Comparison of ENCODE assay signal across 1 cellular context in the genomic region with DNA sequence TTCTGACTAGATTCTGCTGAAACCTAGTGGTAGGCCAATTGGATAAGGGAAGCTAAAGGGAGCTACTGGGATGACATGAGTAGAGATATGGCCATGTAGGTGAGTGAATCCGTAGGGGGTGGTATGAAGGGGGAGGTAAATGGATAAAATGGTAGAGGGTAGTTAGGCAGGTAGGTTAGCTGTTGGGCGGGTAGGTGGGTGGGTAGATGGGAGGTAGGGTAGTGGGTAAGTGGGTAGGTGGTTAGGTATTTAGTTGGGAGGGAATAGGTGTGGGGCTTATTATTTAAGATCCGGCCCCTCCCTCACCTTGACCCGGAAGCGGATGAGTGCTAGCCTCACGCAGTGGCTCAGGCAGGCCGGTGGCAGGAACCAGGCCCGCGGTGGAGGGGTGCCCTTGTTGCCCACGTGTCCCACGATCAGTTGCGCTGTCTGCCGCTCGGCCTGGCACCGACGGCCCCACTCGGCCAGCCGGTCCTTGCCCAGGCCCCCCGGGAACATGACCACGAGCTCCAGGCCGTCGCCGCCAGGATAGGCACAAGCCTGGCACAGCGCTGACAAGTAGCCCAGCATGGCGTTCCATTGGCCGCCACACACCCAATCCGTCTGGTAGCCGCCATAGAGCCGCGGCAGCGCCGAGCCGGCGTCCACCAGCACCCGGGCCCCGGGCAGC.
A peak's percentile ranks its signal among the peaks of the same experiment; 100 is the strongest.
TF ChIP-seq lines count a peak whose summit lies in the region.

No MANE protein-coding gene starts in this region.

TF ChIP-seq in HepG2, 621 proteins besides CTCF, POLR2A, EP300 and RAD21 (continued from another document):
- TF ChIP-seq, protein P1, sequence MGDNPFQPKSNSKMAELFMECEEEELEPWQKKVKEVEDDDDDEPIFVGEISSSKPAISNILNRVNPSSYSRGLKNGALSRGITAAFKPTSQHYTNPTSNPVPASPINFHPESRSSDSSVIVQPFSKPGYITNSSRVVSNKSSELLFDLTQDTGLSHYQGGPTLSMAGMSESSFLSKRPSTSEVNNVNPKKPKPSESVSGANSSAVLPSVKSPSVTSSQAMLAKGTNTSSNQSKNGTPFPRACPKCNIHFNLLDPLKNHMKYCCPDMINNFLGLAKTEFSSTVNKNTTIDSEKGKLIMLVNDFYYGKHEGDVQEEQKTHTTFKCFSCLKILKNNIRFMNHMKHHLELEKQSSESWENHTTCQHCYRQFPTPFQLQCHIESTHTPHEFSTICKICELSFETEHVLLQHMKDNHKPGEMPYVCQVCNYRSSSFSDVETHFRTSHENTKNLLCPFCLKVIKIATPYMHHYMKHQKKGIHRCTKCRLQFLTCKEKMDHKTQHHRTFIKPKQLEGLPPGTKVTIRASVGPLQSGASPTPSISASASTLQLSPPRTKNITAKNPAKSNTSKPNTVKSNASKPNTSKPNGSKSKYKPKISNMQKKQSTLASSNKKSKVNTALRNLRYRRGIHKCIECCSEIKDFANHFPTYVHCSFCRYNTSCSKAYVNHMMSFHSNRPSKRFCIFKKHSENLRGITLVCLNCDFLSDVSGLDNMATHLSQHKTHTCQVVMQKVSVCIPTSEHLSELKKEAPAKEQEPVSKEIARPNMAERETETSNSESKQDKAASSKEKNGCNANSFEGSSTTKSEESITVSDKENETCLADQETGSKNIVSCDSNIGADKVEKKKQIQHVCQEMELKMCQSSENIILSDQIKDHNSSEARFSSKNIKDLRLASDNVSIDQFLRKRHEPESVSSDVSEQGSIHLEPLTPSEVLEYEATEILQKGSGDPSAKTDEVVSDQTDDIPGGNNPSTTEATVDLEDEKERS (CRISPR knock-in tag; IDR thresholded peaks at IDR 0.05): 0 out of 2 replicates have a peak, but pooled peaks have one; percentile 17
- TF ChIP-seq POLR2AphosphoS5 (IDR thresholded peaks at IDR 0.05; ENCODE audit: low read depth, low read length) (peak; percentile 46), KDM2A (CRISPR knock-in tag; IDR thresholded peaks at IDR 0.05; ENCODE audit: borderline replicate concordance, low read depth) (peak; percentile 34; the same call in 1 of the 2 replicates), AGO2 (optimal IDR thresholded peaks at IDR 0.05; ENCODE audit: low read depth, low read length) (no peak), RARA (CRISPR knock-in tag; IDR thresholded peaks at IDR 0.05) (no peak), MYC (CRISPR knock-in tag; IDR thresholded peaks at IDR 0.05; ENCODE audit: borderline replicate concordance) (peak; percentile 80), GABPA (IDR thresholded peaks at IDR 0.05; ENCODE audit: low read depth, low read length) (peak; percentile 76), GABPA (CRISPR knock-in tag; IDR thresholded peaks at IDR 0.05; ENCODE audit: low read depth) (peak; percentile 89), PHF20 (CRISPR knock-in tag; IDR thresholded peaks at IDR 0.05) (peak; percentile 37; the same call in 1 of the 2 replicates), THAP11 (CRISPR knock-in tag; IDR thresholded peaks at IDR 0.05) (peak; percentile 67), HES4 (CRISPR knock-in tag; IDR thresholded peaks at IDR 0.05; ENCODE audit: borderline replicate concordance) (no peak; the same call in 1 of the 2 replicates), GABPB1 (CRISPR knock-in tag; IDR thresholded peaks at IDR 0.05) (peak; percentile 92), ZC3H13 (CRISPR knock-in tag; IDR thresholded peaks at IDR 0.05) (peak; percentile 75; the same call in 1 of the 2 replicates), ZNF260 (CRISPR knock-in tag; IDR thresholded peaks at IDR 0.05; ENCODE audit: borderline replicate concordance, low read depth) (no peak), SIN3B (IDR thresholded peaks at IDR 0.05; ENCODE audit: low read length) (no peak), ETS1 (CRISPR knock-in tag; IDR thresholded peaks at IDR 0.05) (0 out of 2 replicates have a peak, but pooled peaks have one; percentile 71), ARNT2 (CRISPR knock-in tag; IDR thresholded peaks at IDR 0.05; ENCODE audit: low read depth) (0 out of 2 replicates have a peak, but pooled peaks have one; percentile 15), ZNF740 (CRISPR knock-in tag; IDR thresholded peaks at IDR 0.05) (0 out of 2 replicates have a peak, but pooled peaks have one; percentile 34), MAX (IDR thresholded peaks at IDR 0.05) (peak; percentile 72), DMAP1 (CRISPR knock-in tag; IDR thresholded peaks at IDR 0.05) (0 out of 2 replicates have a peak, but pooled peaks have one; percentile 38), RFXAP (CRISPR knock-in tag; IDR thresholded peaks at IDR 0.05; ENCODE audit: borderline replicate concordance) (0 out of 2 replicates have a peak, but pooled peaks have one; percentile 30), PHF8 (CRISPR knock-in tag; IDR thresholded peaks at IDR 0.05) (peak; percentile 52; the same call in 1 of the 2 replicates), BORCS8-MEF2B (CRISPR knock-in tag; IDR thresholded peaks at IDR 0.05) (no peak), ZNF333 (CRISPR knock-in tag; IDR thresholded peaks at IDR 0.05; ENCODE audit: borderline replicate concordance) (peak; percentile 52; the same call in 1 of the 2 replicates), HDAC1 (CRISPR knock-in tag; IDR thresholded peaks at IDR 0.05) (peak; percentile 40; the same call in 1 of the 2 replicates), MBD4 (IDR thresholded peaks at IDR 0.05; ENCODE audit: borderline replicate concordance, low read length) (no peak), FOXK1 (CRISPR knock-in tag; IDR thresholded peaks at IDR 0.05; ENCODE audit: borderline replicate concordance, low read depth) (no peak)
- TF ChIP-seq, protein P2, sequence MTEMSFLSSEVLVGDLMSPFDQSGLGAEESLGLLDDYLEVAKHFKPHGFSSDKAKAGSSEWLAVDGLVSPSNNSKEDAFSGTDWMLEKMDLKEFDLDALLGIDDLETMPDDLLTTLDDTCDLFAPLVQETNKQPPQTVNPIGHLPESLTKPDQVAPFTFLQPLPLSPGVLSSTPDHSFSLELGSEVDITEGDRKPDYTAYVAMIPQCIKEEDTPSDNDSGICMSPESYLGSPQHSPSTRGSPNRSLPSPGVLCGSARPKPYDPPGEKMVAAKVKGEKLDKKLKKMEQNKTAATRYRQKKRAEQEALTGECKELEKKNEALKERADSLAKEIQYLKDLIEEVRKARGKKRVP (CRISPR knock-in tag; IDR thresholded peaks at IDR 0.05): no peak
- TF ChIP-seq, protein P3, sequence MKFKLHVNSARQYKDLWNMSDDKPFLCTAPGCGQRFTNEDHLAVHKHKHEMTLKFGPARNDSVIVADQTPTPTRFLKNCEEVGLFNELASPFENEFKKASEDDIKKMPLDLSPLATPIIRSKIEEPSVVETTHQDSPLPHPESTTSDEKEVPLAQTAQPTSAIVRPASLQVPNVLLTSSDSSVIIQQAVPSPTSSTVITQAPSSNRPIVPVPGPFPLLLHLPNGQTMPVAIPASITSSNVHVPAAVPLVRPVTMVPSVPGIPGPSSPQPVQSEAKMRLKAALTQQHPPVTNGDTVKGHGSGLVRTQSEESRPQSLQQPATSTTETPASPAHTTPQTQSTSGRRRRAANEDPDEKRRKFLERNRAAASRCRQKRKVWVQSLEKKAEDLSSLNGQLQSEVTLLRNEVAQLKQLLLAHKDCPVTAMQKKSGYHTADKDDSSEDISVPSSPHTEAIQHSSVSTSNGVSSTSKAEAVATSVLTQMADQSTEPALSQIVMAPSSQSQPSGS (CRISPR knock-in tag; IDR thresholded peaks at IDR 0.05): no peak
- TF ChIP-seq, protein P4, sequence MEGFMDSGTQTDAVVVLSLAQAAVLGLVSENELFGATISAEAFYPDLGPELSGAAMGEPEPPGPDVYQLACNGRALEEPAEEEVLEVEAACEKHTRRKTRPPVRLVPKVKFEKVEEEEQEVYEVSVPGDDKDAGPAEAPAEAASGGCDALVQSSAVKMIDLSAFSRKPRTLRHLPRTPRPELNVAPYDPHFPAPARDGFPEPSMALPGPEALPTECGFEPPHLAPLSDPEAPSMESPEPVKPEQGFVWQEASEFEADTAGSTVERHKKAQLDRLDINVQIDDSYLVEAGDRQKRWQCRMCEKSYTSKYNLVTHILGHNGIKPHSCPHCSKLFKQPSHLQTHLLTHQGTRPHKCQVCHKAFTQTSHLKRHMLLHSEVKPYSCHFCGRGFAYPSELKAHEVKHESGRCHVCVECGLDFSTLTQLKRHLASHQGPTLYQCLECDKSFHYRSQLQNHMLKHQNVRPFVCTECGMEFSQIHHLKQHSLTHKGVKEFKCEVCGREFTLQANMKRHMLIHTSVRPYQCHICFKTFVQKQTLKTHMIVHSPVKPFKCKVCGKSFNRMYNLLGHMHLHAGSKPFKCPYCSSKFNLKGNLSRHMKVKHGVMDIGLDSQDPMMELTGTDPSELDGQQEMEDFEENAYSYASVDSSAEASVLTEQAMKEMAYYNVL (CRISPR knock-in tag; IDR thresholded peaks at IDR 0.05; ENCODE audit: borderline replicate concordance): 0 out of 2 replicates have a peak, but pooled peaks have one; percentile 40
- TF ChIP-seq, protein P5, sequence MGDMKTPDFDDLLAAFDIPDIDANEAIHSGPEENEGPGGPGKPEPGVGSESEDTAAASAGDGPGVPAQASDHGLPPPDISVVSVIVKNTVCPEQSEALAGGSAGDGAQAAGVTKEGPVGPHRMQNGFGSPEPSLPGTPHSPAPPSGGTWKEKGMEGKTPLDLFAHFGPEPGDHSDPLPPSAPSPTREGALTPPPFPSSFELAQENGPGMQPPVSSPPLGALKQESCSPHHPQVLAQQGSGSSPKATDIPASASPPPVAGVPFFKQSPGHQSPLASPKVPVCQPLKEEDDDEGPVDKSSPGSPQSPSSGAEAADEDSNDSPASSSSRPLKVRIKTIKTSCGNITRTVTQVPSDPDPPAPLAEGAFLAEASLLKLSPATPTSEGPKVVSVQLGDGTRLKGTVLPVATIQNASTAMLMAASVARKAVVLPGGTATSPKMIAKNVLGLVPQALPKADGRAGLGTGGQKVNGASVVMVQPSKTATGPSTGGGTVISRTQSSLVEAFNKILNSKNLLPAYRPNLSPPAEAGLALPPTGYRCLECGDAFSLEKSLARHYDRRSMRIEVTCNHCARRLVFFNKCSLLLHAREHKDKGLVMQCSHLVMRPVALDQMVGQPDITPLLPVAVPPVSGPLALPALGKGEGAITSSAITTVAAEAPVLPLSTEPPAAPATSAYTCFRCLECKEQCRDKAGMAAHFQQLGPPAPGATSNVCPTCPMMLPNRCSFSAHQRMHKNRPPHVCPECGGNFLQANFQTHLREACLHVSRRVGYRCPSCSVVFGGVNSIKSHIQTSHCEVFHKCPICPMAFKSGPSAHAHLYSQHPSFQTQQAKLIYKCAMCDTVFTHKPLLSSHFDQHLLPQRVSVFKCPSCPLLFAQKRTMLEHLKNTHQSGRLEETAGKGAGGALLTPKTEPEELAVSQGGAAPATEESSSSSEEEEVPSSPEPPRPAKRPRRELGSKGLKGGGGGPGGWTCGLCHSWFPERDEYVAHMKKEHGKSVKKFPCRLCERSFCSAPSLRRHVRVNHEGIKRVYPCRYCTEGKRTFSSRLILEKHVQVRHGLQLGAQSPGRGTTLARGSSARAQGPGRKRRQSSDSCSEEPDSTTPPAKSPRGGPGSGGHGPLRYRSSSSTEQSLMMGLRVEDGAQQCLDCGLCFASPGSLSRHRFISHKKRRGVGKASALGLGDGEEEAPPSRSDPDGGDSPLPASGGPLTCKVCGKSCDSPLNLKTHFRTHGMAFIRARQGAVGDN (CRISPR knock-in tag; IDR thresholded peaks at IDR 0.05): peak; percentile 93
- TF ChIP-seq, protein P6, sequence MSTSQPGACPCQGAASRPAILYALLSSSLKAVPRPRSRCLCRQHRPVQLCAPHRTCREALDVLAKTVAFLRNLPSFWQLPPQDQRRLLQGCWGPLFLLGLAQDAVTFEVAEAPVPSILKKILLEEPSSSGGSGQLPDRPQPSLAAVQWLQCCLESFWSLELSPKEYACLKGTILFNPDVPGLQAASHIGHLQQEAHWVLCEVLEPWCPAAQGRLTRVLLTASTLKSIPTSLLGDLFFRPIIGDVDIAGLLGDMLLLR (CRISPR knock-in tag; IDR thresholded peaks at IDR 0.05): peak; percentile 23; the same call in 1 of the 2 replicates
